Comparison of ENCODE assay signal across 8 cellular contexts in genomic region chr22:26550498-26551033, GRCh38. TPM values are rescaled to one million over a fixed set of nuclear protein-coding genes. Genes with fewer than 3 reads are reported as not detected.
DNase-seq lines count a peak whose midpoint lies in the region; ATAC-seq and TF ChIP-seq lines count a peak whose summit lies in the region.

No MANE protein-coding gene starts in this region.

- BruUV-seq in MCF 10A (replicated peaks; lab: Mats Ljungman, UMichigan) = no TSS peak

- no peak overlapping the region for H3K27ac Mint-ChIP-seq in MCF 10A (ENCODE audit: low read depth, unreplicated experiment)

- H3K36me3 Mint-ChIP-seq in MCF 10A (ENCODE audit: insufficient read depth, unreplicated experiment) = no peaks in the 10 kb centered on the region

- H3K9me3 Mint-ChIP-seq in MCF 10A (ENCODE audit: unreplicated experiment) = no peaks in the 10 kb centered on the region

- TF ChIP-seq EP300 in gastroesophageal sphincter (IDR thresholded peaks at IDR 0.05) = no peak

- H3K4me3 Mint-ChIP-seq in MCF 10A (ENCODE audit: unreplicated experiment) = no peak overlapping the region

- H3K4me3 ChIP-seq in gastroesophageal sphincter = no peak overlapping the region

- 63 to 92% methylated on average over 1 to 4 of the region's 8 CpGs for WGBS in gastroesophageal sphincter (ENCODE audit: low coverage in 1 of 2), 2 donors

- POLR2A ChIA-PET in MCF 10A (lab: Yijun Ruan, JAX) = interaction anchor here (0.5 to 1.1 kb wide), 2 partner anchors 38 to 66 kb away, joined by 3 to 5 read pairs; partner anchors contain the start of gene TFIP11

- ATAC-seq in SK-N-SH treated with all-trans-retinoic acid at 6 μM for 48 hours = peak; percentile 70
- peak; percentile 41 for ATAC-seq in gastroesophageal sphincter
- no peak for ATAC-seq in GM18873 (IDR thresholded peaks at IDR 0.05; ENCODE audit: low FRiP score, unreplicated experiment)
- ATAC-seq in HG03097 (IDR thresholded peaks at IDR 0.05; ENCODE audit: low FRiP score, unreplicated experiment) = no peak

- H3K36me3 ChIP-seq in gastroesophageal sphincter = no peaks in the 10 kb centered on the region

- H3K27ac ChIP-seq in gastroesophageal sphincter = no peak overlapping the region

- CTCF ChIA-PET in MCF 10A (lab: Yijun Ruan, JAX) = interaction anchor here (0.6 to 1.2 kb wide), 2 partner anchors 25 to 43 kb away, joined by 3 read pairs; no protein-coding TSS in a partner anchor

- DNase-seq in EH (ENCODE audit: low read depth) (peak; percentile 99), pons (ENCODE audit: low spot score) (peak; percentile 22), MCF 10A (ENCODE audit: unreplicated experiment) (no peak), NOMO-1 (lab: John Stamatoyannopoulos, UW; ENCODE audit: unreplicated experiment in 2 of 2) (no peak)

- no peak for TF ChIP-seq POLR2A in gastroesophageal sphincter (IDR thresholded peaks at IDR 0.05)

- intact Hi-C loops in MCF 10A (cut with micrococcal nuclease) = no loop called here

- no peaks in the 10 kb centered on the region for H3K27me3 Mint-ChIP-seq in MCF 10A (ENCODE audit: insufficient read depth, unreplicated experiment)

- no peaks in the 10 kb centered on the region for H3K4me1 ChIP-seq in gastroesophageal sphincter

- no peaks in the 10 kb centered on the region for H3K27me3 ChIP-seq in gastroesophageal sphincter

- no peaks in the 10 kb centered on the region for H3K9me3 ChIP-seq in gastroesophageal sphincter

- TF ChIP-seq CTCF in gastroesophageal sphincter (IDR thresholded peaks at IDR 0.05) = no peak
- no peak for TF ChIP-seq CTCF in MCF 10A (IDR thresholded peaks at IDR 0.05; ENCODE audit: unreplicated experiment)

- no peaks in the 10 kb centered on the region for H3K4me1 Mint-ChIP-seq in MCF 10A (ENCODE audit: insufficient read depth, unreplicated experiment)

TF ChIP-seq in SK-N-SH treated with all-trans-retinoic acid at 6 μM for 48 hours, 23 proteins besides CTCF, POLR2A, EP300 and RAD21:
- no peak for TF ChIP-seq OSR1 (CRISPR knock-in tag; IDR thresholded peaks at IDR 0.05)
- no peak for TF ChIP-seq ZFP30 (CRISPR knock-in tag; IDR thresholded peaks at IDR 0.05)
- no peak for TF ChIP-seq TCF4 (CRISPR knock-in tag; IDR thresholded peaks at IDR 0.05; ENCODE audit: borderline replicate concordance)
- TF ChIP-seq SNAI2 (CRISPR knock-in tag; IDR thresholded peaks at IDR 0.05) = no peak
- no peak for TF ChIP-seq ARNTL (CRISPR knock-in tag; IDR thresholded peaks at IDR 0.05; ENCODE audit: borderline replicate concordance, low read depth)
- no peak for TF ChIP-seq ISL1 (CRISPR knock-in tag; IDR thresholded peaks at IDR 0.05)
- TF ChIP-seq, protein P1, sequence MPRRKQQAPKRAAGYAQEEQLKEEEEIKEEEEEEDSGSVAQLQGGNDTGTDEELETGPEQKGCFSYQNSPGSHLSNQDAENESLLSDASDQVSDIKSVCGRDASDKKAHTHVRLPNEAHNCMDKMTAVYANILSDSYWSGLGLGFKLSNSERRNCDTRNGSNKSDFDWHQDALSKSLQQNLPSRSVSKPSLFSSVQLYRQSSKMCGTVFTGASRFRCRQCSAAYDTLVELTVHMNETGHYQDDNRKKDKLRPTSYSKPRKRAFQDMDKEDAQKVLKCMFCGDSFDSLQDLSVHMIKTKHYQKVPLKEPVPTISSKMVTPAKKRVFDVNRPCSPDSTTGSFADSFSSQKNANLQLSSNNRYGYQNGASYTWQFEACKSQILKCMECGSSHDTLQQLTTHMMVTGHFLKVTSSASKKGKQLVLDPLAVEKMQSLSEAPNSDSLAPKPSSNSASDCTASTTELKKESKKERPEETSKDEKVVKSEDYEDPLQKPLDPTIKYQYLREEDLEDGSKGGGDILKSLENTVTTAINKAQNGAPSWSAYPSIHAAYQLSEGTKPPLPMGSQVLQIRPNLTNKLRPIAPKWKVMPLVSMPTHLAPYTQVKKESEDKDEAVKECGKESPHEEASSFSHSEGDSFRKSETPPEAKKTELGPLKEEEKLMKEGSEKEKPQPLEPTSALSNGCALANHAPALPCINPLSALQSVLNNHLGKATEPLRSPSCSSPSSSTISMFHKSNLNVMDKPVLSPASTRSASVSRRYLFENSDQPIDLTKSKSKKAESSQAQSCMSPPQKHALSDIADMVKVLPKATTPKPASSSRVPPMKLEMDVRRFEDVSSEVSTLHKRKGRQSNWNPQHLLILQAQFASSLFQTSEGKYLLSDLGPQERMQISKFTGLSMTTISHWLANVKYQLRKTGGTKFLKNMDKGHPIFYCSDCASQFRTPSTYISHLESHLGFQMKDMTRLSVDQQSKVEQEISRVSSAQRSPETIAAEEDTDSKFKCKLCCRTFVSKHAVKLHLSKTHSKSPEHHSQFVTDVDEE (CRISPR knock-in tag; IDR thresholded peaks at IDR 0.05) = no peak
- TF ChIP-seq, protein P2, sequence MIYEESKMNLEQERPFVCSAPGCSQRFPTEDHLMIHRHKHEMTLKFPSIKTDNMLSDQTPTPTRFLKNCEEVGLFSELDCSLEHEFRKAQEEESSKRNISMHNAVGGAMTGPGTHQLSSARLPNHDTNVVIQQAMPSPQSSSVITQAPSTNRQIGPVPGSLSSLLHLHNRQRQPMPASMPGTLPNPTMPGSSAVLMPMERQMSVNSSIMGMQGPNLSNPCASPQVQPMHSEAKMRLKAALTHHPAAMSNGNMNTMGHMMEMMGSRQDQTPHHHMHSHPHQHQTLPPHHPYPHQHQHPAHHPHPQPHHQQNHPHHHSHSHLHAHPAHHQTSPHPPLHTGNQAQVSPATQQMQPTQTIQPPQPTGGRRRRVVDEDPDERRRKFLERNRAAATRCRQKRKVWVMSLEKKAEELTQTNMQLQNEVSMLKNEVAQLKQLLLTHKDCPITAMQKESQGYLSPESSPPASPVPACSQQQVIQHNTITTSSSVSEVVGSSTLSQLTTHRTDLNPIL (CRISPR knock-in tag; IDR thresholded peaks at IDR 0.05; ENCODE audit: low read depth) = no peak
- no peak for TF ChIP-seq BACH2 (CRISPR knock-in tag; IDR thresholded peaks at IDR 0.05; ENCODE audit: borderline replicate concordance)
- TF ChIP-seq, protein P3, sequence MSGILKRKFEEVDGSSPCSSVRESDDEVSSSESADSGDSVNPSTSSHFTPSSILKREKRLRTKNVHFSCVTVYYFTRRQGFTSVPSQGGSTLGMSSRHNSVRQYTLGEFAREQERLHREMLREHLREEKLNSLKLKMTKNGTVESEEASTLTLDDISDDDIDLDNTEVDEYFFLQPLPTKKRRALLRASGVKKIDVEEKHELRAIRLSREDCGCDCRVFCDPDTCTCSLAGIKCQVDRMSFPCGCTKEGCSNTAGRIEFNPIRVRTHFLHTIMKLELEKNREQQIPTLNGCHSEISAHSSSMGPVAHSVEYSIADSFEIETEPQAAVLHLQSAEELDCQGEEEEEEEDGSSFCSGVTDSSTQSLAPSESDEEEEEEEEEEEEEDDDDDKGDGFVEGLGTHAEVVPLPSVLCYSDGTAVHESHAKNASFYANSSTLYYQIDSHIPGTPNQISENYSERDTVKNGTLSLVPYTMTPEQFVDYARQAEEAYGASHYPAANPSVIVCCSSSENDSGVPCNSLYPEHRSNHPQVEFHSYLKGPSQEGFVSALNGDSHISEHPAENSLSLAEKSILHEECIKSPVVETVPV (CRISPR knock-in tag; IDR thresholded peaks at IDR 0.05) = no peak
- no peak for TF ChIP-seq GLIS3 (CRISPR knock-in tag; IDR thresholded peaks at IDR 0.05)

RNA-seq across cellular contexts. Expression of gene TFIP11, which starts 38.3 kb away (rescaled TPM):
- total RNA-seq in gastroesophageal sphincter (10 to 100 TPM; 20.3 to 38.3 (median 21.6) TPM), MCF 10A (2022) (41.0 and 58.9 TPM in 2 replicates)

RNA-seq across cellular contexts. Expression of gene TPST2, which starts 39.4 kb away (rescaled TPM):
- 10 to 100 TPM; 16.8 to 27.7 (median 21.0) TPM for total RNA-seq in gastroesophageal sphincter
- 6.1 and 7.0 TPM in 2 replicates for total RNA-seq in MCF 10A (2022)

Comparison
In these comparisons a context has a peak if more than half of its experiments do, and no peak if none do; other contexts are left out.
1. DNase-seq: peak in EH (single experiment) and pons (single experiment); none in MCF 10A (single experiment) and NOMO-1 (0 of 2).
2. ATAC-seq: peak in SK-N-SH treated with all-trans-retinoic acid at 6 μM for 48 hours (single experiment) and gastroesophageal sphincter (single experiment); none in GM18873 (single experiment) and HG03097 (single experiment).